1 cellular context compared by ENCODE assay signal in genomic region chr17:41779954-41780353, GRCh38.
TF ChIP-seq lines count a peak whose summit lies in the region.

No MANE protein-coding gene starts in this region.

TF ChIP-seq in HCT116, 20 proteins besides CTCF, POLR2A, EP300 and RAD21 (continued from another document):
- TF ChIP-seq CBX3 (IDR thresholded peaks at IDR 0.05; ENCODE audit: low read depth), result no peak
- TF ChIP-seq EZH2phosphoT487 (IDR thresholded peaks at IDR 0.05; ENCODE audit: borderline replicate concordance), result no peak
- no peak for TF ChIP-seq ZNF274 (IDR thresholded peaks at IDR 0.05; ENCODE audit: low read depth, low read length)
- TF ChIP-seq JUND (IDR thresholded peaks at IDR 0.05), result no peak
- TF ChIP-seq FOSL1 (IDR thresholded peaks at IDR 0.05; ENCODE audit: low read depth), result no peak
- no peak for TF ChIP-seq REST (IDR thresholded peaks at IDR 0.05; ENCODE audit: low read depth)
- TF ChIP-seq SP1 (IDR thresholded peaks at IDR 0.05; ENCODE audit: low read depth), result no peak
- TF ChIP-seq ATF3 (IDR thresholded peaks at IDR 0.05), result no peak
